Comparison of ENCODE assay signal across 8 cellular contexts in the genomic region with DNA sequence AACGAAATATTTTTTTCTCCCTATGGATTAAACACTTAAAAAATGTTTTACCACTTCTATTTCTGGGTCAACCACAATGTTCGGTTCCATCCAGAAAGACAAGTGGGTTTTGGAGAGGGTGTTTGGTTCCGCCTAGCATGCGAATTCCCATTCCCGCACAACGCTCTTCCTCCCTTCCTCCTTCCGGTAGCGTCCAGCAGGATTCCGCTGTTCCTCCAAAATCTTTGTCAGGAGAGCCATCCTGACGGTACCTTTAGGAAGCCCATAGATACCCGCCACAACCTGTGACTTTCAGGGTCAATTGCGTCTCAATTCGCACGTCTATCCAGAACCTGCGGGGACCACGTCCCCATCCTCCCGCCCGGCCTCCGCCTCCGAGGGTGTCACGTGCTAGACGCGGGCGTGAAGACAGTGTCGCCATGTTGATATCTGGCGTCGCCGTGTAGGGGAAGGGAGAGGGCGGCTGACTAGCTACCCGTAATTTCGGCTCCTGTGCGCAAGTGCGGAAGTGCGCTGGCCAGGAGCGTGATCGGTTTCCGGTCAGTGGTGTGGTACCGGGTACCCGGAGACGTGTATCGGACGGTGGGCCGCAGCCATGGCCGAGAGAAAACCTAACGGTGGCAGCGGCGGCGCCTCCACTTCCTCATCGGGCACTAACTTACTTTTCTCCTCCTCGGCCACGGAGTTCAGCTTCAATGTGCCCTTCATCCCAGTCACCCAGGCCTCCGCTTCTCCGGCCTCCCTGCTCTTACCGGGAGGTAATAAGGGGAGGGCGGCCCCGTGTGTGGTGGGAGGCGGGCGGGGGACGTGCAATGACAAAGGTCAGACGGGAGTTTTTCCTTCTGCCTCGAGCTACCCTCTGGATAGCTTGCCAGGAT. TPM values are rescaled to one million over a fixed set of nuclear protein-coding genes. Genes with fewer than 3 reads are reported as not detected.
DNase-seq lines count a peak whose midpoint lies in the region; ATAC-seq, FAIRE-seq and TF ChIP-seq lines count a peak whose summit lies in the region.

A gene (plus strand): TSS at position 543 of the 878 bp plus-strand sequence. CDS start 53 bp downstream, at position 596.

- TF ChIP-seq POLR2A in H54 (IDR thresholded peaks at IDR 0.05; ENCODE audit: low read depth, low read length): peak; percentile 92; the same call in 1 of the 2 replicates
- TF ChIP-seq POLR2A in Raji (IDR thresholded peaks at IDR 0.05; ENCODE audit: insufficient read depth, low read depth, low read length): peak; percentile 94

- peak within 1 kb of the TSS; percentile 99 for H3K4me2 ChIP-seq in Loucy (ENCODE audit: low read depth, low read length, poor library complexity, severe bottlenecking)

- no peak for TF ChIP-seq CTCF in Loucy (conservative IDR thresholded peaks at IDR 0.05; ENCODE audit: low read length)
- no peak for TF ChIP-seq CTCF in fibroblast of mammary gland (conservative IDR thresholded peaks at IDR 0.05; ENCODE audit: control insufficient read depth, insufficient read depth, low read depth, low read length)
- TF ChIP-seq CTCF in natural killer cell (IDR thresholded peaks at IDR 0.05): no peak

- H3K36me3 ChIP-seq in Loucy (ENCODE audit: insufficient read depth, low read length): no peaks in the 10 kb centered on the region

- peak within 1 kb of the TSS; percentile 100 for H2AFZ ChIP-seq in Loucy (ENCODE audit: low read length)

- H3K27ac Mint-ChIP-seq in natural killer cell: peak within 1 kb of the TSS; percentile 92 to 95

- peak within 1 kb of the TSS; percentile 84 for H3K9ac ChIP-seq in Loucy (ENCODE audit: low read depth, low read length, poor library complexity, severe bottlenecking)

- H3K79me2 ChIP-seq in Loucy (ENCODE audit: insufficient read depth, low read length): peaks cover 62% of the 10 kb centered on the region

- no peaks in the 10 kb centered on the region for H3F3A ChIP-seq in Loucy (ENCODE audit: low read depth)

- no peaks in the 10 kb centered on the region for H3K36me3 Mint-ChIP-seq in natural killer cell

- H3K4me3 ChIP-seq in Loucy (ENCODE audit: low read length, poor library complexity, severe bottlenecking): peak within 1 kb of the TSS; percentile 89
- peak within 1 kb of the TSS; percentile 95 for H3K4me3 ChIP-seq in fibroblast of mammary gland (ENCODE audit: control insufficient read depth, low read depth, low read length)

- FAIRE-seq in H54 (lab: Jason Lieb, UNC): no peak

- H3K4me1 Mint-ChIP-seq in natural killer cell: peaks cover 40 to 45% of the 10 kb centered on the region in 2 donors

- intact Hi-C loops in natural killer cell (cut with micrococcal nuclease): loop anchor here (1.0 kb wide), 1 partner anchor 19 kb away; no protein-coding TSS in a partner anchor

- H3K9me3 ChIP-seq in Loucy (ENCODE audit: insufficient read depth, low read depth, low read length): no peaks in the 10 kb centered on the region

- H3K27me3 Mint-ChIP-seq in natural killer cell (ENCODE audit: low read depth in 2 of 2): peaks cover 0 to 4% of the 10 kb centered on the region in 2 donors

- ATAC-seq in natural killer cell: peak; percentile 97 to 99 (median 99)

- peaks cover 0 to 2% of the 10 kb centered on the region in 2 donors for H3K9me3 Mint-ChIP-seq in natural killer cell

- H3K4me3 Mint-ChIP-seq in natural killer cell: peak within 1 kb of the TSS; percentile 98

- no peaks in the 10 kb centered on the region for H3K27me3 ChIP-seq in Loucy (ENCODE audit: insufficient read depth, low read length, poor library complexity, severe bottlenecking)

- peaks cover 32% of the 10 kb centered on the region for H3K4me1 ChIP-seq in Loucy (ENCODE audit: insufficient read depth, low read length, poor library complexity, severe bottlenecking)

- DNase-seq in EL (peak; percentile 96), H54 (ENCODE audit: insufficient read length, low spot score) (peak; percentile 94), fibroblast of mammary gland (ENCODE audit: low read depth) (peak; percentile 95), natural killer cell (peak; percentile 85)
- peak; percentile 87 for DNase-seq in activated T-helper 9 cell treated with anti-CD3 and anti-CD28 coated beads, Interleukin-2, amount 50 U/mL, for 16 hours (ENCODE audit: low read depth)
- DNase-seq in stimulated activated naive CD4-positive, alpha-beta T cell treated with Interleukin-2 at 50 U/mL for 16 hours (lab: John Stamatoyannopoulos, UW): peak; percentile 91

- peaks cover 28% of the 10 kb centered on the region for H4K20me1 ChIP-seq in Loucy (ENCODE audit: insufficient read depth, low read length, poor library complexity, severe bottlenecking)

- H3K9me2 ChIP-seq in Loucy (replicated peaks; ENCODE audit: low read depth, low read length): no peaks in the 10 kb centered on the region

RNA-seq across cellular contexts. Expression of the gene that starts here (rescaled TPM):
- 10 to 100 TPM; 45.1 to 54.5 (median 49.4) TPM for total RNA-seq in natural killer cell

Comparison
In these comparisons a context has a peak if more than half of its experiments do, and no peak if none do; other contexts are left out.
1. Peak in every context shown above with its lines: DNase-seq, ATAC-seq and H3K4me3 ChIP-seq.